In the genomic region with DNA sequence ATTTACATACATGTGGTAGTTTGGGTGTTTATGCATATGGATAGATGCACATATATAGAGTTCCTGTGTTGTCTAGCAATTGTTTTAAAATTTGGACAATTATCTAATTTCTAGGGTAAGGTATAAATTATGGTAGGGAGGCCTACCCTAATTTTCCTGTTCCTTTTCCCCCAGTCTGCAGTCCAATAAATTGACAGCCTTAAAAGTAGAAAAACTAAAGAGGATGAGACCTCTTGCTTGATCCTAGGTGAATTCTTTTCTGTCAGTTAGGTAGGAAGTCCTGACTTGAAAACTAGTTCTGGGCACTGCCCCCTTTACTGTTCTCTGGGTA, we compare ENCODE assay signal across 9 cellular contexts. TPM values are rescaled to one million over a fixed set of nuclear protein-coding genes. Genes with fewer than 3 reads are reported as not detected.
DNase-seq lines count a peak whose midpoint lies in the region; ATAC-seq, FAIRE-seq and TF ChIP-seq lines count a peak whose summit lies in the region.
"Had no signal": no experiment of that assay in that cellular context is flagged by ENCODE, and none has a peak within 500 bp of the region (broad histone marks: within the 10 kb centered on the region; RNA-seq: fewer than 3 reads in every experiment).

No MANE protein-coding gene starts in this region.

- H3K27me3 Mint-ChIP-seq in stimulated activated naive CD8-positive, alpha-beta T cell treated with anti-CD3 and anti-CD28 coated beads, Interleukin-15, Interleukin-2, amounts not matched to agents 100 ng/mL and 50 ng/mL, for 24 hours = no peaks in the 10 kb centered on the region
- no peaks in the 10 kb centered on the region for H3K27me3 Mint-ChIP-seq in natural killer cell treated with Interleukin-12 subunit alpha and Interleukin-12 subunit beta and Interleukin-15 and Interleukin-18, amount 100 ng/mL, for 72 hours

- peak overlapping the region; percentile 88 for H3K27ac Mint-ChIP-seq in stimulated activated naive CD8-positive, alpha-beta T cell treated with anti-CD3 and anti-CD28 coated beads, Interleukin-15, Interleukin-2, amounts not matched to agents 100 ng/mL and 50 ng/mL, for 24 hours
- peak overlapping the region; percentile 90 to 96 for H3K27ac Mint-ChIP-seq in natural killer cell treated with Interleukin-12 subunit alpha and Interleukin-12 subunit beta and Interleukin-15 and Interleukin-18, amount 100 ng/mL, for 72 hours

- no peak overlapping the region for H3K4me3 ChIP-seq in mammary epithelial cell (replicated peaks in 1 of 3; ENCODE audit: insufficient read depth in 1 of 3, low read depth in 2 of 3, low read length in 3 of 3)

- peaks cover 55% of the 10 kb centered on the region for H3K4me1 Mint-ChIP-seq in stimulated activated naive CD8-positive, alpha-beta T cell treated with anti-CD3 and anti-CD28 coated beads, Interleukin-15, Interleukin-2, amounts not matched to agents 100 ng/mL and 50 ng/mL, for 24 hours (ENCODE audit: low read depth)
- peaks cover 48 to 51% of the 10 kb centered on the region in 2 donors for H3K4me1 Mint-ChIP-seq in natural killer cell treated with Interleukin-12 subunit alpha and Interleukin-12 subunit beta and Interleukin-15 and Interleukin-18, amount 100 ng/mL, for 72 hours (ENCODE audit: low read depth in 2 of 2)

- TF ChIP-seq CTCF in mammary epithelial cell (conservative IDR thresholded peaks at IDR 0.05 in 1 of 2, IDR thresholded peaks at IDR 0.05 in 1 of 2; ENCODE audit: extremely low read depth in 1 of 2, insufficient read depth in 1 of 2, low read depth in 1 of 2, low read length in 2 of 2) = no peak

- H3K4me1 ChIP-seq in mammary epithelial cell (ENCODE audit: insufficient read depth, low read length) = peaks cover 35% of the 10 kb centered on the region

- H3K9ac ChIP-seq in mammary epithelial cell (ENCODE audit: insufficient read depth, low read length) = no peak overlapping the region

- no TSS peak for BruUV-seq in mammary epithelial cell (replicated peaks; lab: Mats Ljungman, UMichigan)

- DNase-seq in stimulated activated naive CD8-positive, alpha-beta T cell treated with anti-CD3 and anti-CD28 coated beads, Interleukin-15, Interleukin-2, amounts not matched to agents 100 U/mL and 50 U/mL, for 24 hours = no peak
- DNase-seq in mammary epithelial cell (no peak), GM12891 (ENCODE audit: insufficient read length, low spot score) (no peak), NCI-H1694 (lab: John Stamatoyannopoulos, UW) (no peak)
- no peak for DNase-seq in natural killer cell treated with Interleukin-12 subunit alpha and Interleukin-12 subunit beta and Interleukin-15 and Interleukin-18, amount 100 ng/mL, for 72 hours (ENCODE audit: low spot score)
- DNase-seq: NCI-H146 had no signal

- H2AFZ ChIP-seq in mammary epithelial cell (ENCODE audit: low read depth, low read length) = peak overlapping the region; percentile 82

- H3K4me2 ChIP-seq in mammary epithelial cell (ENCODE audit: insufficient read depth, low read depth, low read length) = no peak overlapping the region

- TF ChIP-seq POLR2A in GM12891 (IDR thresholded peaks at IDR 0.05; ENCODE audit: low read depth, low read length) = no peak

- in situ Hi-C loops in mammary epithelial cell (cut with MboI; ENCODE audit: low sequenced_read_pairs in 2 of 2) = loop anchor here in 1 of 2 donors (10.0 to 25.0 kb wide), 2 partner anchors 350 to 1153 kb away; no protein-coding TSS in a partner anchor

- H3K27ac ChIP-seq in mammary epithelial cell (ENCODE audit: insufficient read depth, low read depth, low read length) = no peak overlapping the region

- H4K20me1 ChIP-seq in mammary epithelial cell (ENCODE audit: insufficient read depth, low read length) = no peaks in the 10 kb centered on the region

- no peak for FAIRE-seq in GM12891 (lab: Jason Lieb, UNC)

- peak overlapping the region; percentile 85 for H3K4me3 Mint-ChIP-seq in stimulated activated naive CD8-positive, alpha-beta T cell treated with anti-CD3 and anti-CD28 coated beads, Interleukin-15, Interleukin-2, amounts not matched to agents 100 ng/mL and 50 ng/mL, for 24 hours
- peak overlapping the region; percentile 94 for H3K4me3 Mint-ChIP-seq in natural killer cell treated with Interleukin-12 subunit alpha and Interleukin-12 subunit beta and Interleukin-15 and Interleukin-18, amount 100 ng/mL, for 72 hours

- peaks cover 20% of the 10 kb centered on the region for H3K36me3 Mint-ChIP-seq in stimulated activated naive CD8-positive, alpha-beta T cell treated with anti-CD3 and anti-CD28 coated beads, Interleukin-15, Interleukin-2, amounts not matched to agents 100 ng/mL and 50 ng/mL, for 24 hours (ENCODE audit: low read depth)
- peaks cover 22% of the 10 kb centered on the region for H3K36me3 Mint-ChIP-seq in natural killer cell treated with Interleukin-12 subunit alpha and Interleukin-12 subunit beta and Interleukin-15 and Interleukin-18, amount 100 ng/mL, for 72 hours

- peaks cover 3% of the 10 kb centered on the region for H3K36me3 ChIP-seq in mammary epithelial cell (ENCODE audit: insufficient read depth, low read length)

- H3K9me3 ChIP-seq in mammary epithelial cell (replicated peaks; ENCODE audit: insufficient read depth, low read length) = no peaks in the 10 kb centered on the region

- no peak for ATAC-seq in stimulated activated naive CD8-positive, alpha-beta T cell treated with anti-CD3 and anti-CD28 coated beads, Interleukin-15, Interleukin-2, amounts not matched to agents 100 U/mL and 50 U/mL, for 24 hours
- no peak for ATAC-seq in natural killer cell treated with Interleukin-12 subunit alpha and Interleukin-12 subunit beta and Interleukin-15 and Interleukin-18, amount 100 ng/mL, for 72 hours
- ATAC-seq in HG03097 (IDR thresholded peaks at IDR 0.05; ENCODE audit: low FRiP score, unreplicated experiment) (no peak), GM21528 (IDR thresholded peaks at IDR 0.05; ENCODE audit: low FRiP score, unreplicated experiment) (no peak)

- dilution Hi-C loops in mammary epithelial cell (cut with HindIII; ENCODE audit: low sequenced_read_pairs) = no loop called here

- intact Hi-C loops in mammary epithelial cell (cut with micrococcal nuclease) = no loop called here

- no peaks in the 10 kb centered on the region for H3K27me3 ChIP-seq in mammary epithelial cell (ENCODE audit: insufficient read depth, low read length)

- CTCF ChIA-PET in mammary epithelial cell (lab: Charles Lee; ENCODE audit: low non-redundant PET) = no interaction called here

- peaks cover 29% of the 10 kb centered on the region for H3K79me2 ChIP-seq in mammary epithelial cell (ENCODE audit: insufficient read depth, low read length)

- H3K9me3 Mint-ChIP-seq in stimulated activated naive CD8-positive, alpha-beta T cell treated with anti-CD3 and anti-CD28 coated beads, Interleukin-15, Interleukin-2, amounts not matched to agents 100 ng/mL and 50 ng/mL, for 24 hours = no peaks in the 10 kb centered on the region
- H3K9me3 Mint-ChIP-seq in natural killer cell treated with Interleukin-12 subunit alpha and Interleukin-12 subunit beta and Interleukin-15 and Interleukin-18, amount 100 ng/mL, for 72 hours = no peaks in the 10 kb centered on the region

TF ChIP-seq in GM12891, 5 proteins besides CTCF, POLR2A, EP300 and RAD21:
- TF ChIP-seq POU2F2 (IDR thresholded peaks at IDR 0.05; ENCODE audit: low read depth, low read length) (no peak), SPI1 (IDR thresholded peaks at IDR 0.05; ENCODE audit: low read depth, low read length) (no peak), TAF1 (IDR thresholded peaks at IDR 0.05; ENCODE audit: low read depth, low read length) (no peak), PAX5 (IDR thresholded peaks at IDR 0.05; ENCODE audit: insufficient read depth, low read length, severe bottlenecking) (no peak), POLR2AphosphoS5 (IDR thresholded peaks at IDR 0.05; ENCODE audit: low read depth, low read length) (no peak)

RNA-seq across cellular contexts. Expression of gene CDKN1B, which starts 2.1 kb away (rescaled TPM):
- 10 to 100 TPM; 13.3 to 23.0 TPM for total RNA-seq in mammary epithelial cell
- polyA plus RNA-seq in mammary epithelial cell = 4.7 TPM
- 9.5 TPM for polyA minus RNA-seq in mammary epithelial cell
- 10 to 100 TPM; 24.6 to 38.1 TPM for total RNA-seq in natural killer cell treated with Interleukin-12 subunit alpha and Interleukin-12 subunit beta and Interleukin-15 and Interleukin-18, amount 100 ng/mL, for 72 hours
- 11.8 TPM for polyA plus RNA-seq in GM12891 (2012; ENCODE audit: low read depth, missing spikeins)

RNA-seq across cellular contexts. Expression of gene GPR19, which starts 19.1 kb away (rescaled TPM):
- total RNA-seq in mammary epithelial cell = 1 to 10 TPM in 1 of 2 donors, not detected in 1; 1.7 TPM
- 0.74 TPM for polyA plus RNA-seq in mammary epithelial cell
- not detected for polyA minus RNA-seq in mammary epithelial cell
- 1 to 10 TPM; 6.4 to 9.9 TPM for total RNA-seq in natural killer cell treated with Interleukin-12 subunit alpha and Interleukin-12 subunit beta and Interleukin-15 and Interleukin-18, amount 100 ng/mL, for 72 hours
- 1.4 TPM for polyA plus RNA-seq in GM12891 (2012; ENCODE audit: low read depth, missing spikeins)
